In genomic region chr20:1721687-1722512, GRCh38 we compare ENCODE assay signal across 1 cellular context.
TF ChIP-seq lines count a peak whose summit lies in the region.

No MANE protein-coding gene starts in this region.

TF ChIP-seq in GM12878, 131 proteins besides CTCF, POLR2A, EP300 and RAD21 (continued from another document and continues in another):
- TF ChIP-seq ATF7 (IDR thresholded peaks at IDR 0.05; ENCODE audit: low read depth) (no peak), IRF3 (IDR thresholded peaks at IDR 0.05) (no peak), WRNIP1 (IDR thresholded peaks at IDR 0.05; ENCODE audit: borderline replicate concordance, low read depth, low read length) (no peak), EED (IDR thresholded peaks at IDR 0.05; ENCODE audit: low read depth) (peak; percentile 92), HDAC2 (IDR thresholded peaks at IDR 0.05) (no peak), TCF3 (IDR thresholded peaks at IDR 0.05; ENCODE audit: borderline replicate concordance, insufficient read depth, low read depth, low read length) (peak; percentile 65; the same call in 1 of the 2 replicates), TCF7 (IDR thresholded peaks at IDR 0.05; ENCODE audit: borderline replicate concordance) (peak; percentile 95), NFXL1 (IDR thresholded peaks at IDR 0.05; ENCODE audit: borderline replicate concordance) (no peak), MTA3 (IDR thresholded peaks at IDR 0.05; ENCODE audit: borderline replicate concordance, low read length) (peak; percentile 70; the same call in 1 of the 2 replicates), CBX3 (IDR thresholded peaks at IDR 0.05; ENCODE audit: borderline replicate concordance, low read depth) (no peak), TBL1XR1 (IDR thresholded peaks at IDR 0.05; ENCODE audit: low read depth, low read length) (peak; percentile 55; the same call in 1 of the 2 replicates), MEF2B (IDR thresholded peaks at IDR 0.05; ENCODE audit: partially characterized antibody, poor library complexity, severe bottlenecking) (peak; percentile 61), MYC (IDR thresholded peaks at IDR 0.05; ENCODE audit: insufficient read depth, insufficient read length, insufficient replicate concordance, low read length, severe bottlenecking) (no peak), PKNOX1 (IDR thresholded peaks at IDR 0.05) (peak; percentile 79), CBFB (IDR thresholded peaks at IDR 0.05; ENCODE audit: low read depth) (no peak), GABPA (IDR thresholded peaks at IDR 0.05; ENCODE audit: low read depth) (no peak), GATAD2B (conservative IDR thresholded peaks at IDR 0.05; ENCODE audit: low read depth) (no peak), RUNX3 (IDR thresholded peaks at IDR 0.05; ENCODE audit: low read length) (peak; percentile 90), NRF1 (conservative IDR thresholded peaks at IDR 0.05; ENCODE audit: low read depth, low read length) (no peak), POLR2AphosphoS5 (IDR thresholded peaks at IDR 0.05; ENCODE audit: low read length) (no peak), CUX1 (IDR thresholded peaks at IDR 0.05; ENCODE audit: insufficient replicate concordance, low read depth, low read length) (no peak), PAX8 (IDR thresholded peaks at IDR 0.05) (no peak), BCL11A (IDR thresholded peaks at IDR 0.05; ENCODE audit: low read depth, low read length) (peak; percentile 33; the same call in 1 of the 2 replicates), ELK1 (IDR thresholded peaks at IDR 0.05; ENCODE audit: low read depth, low read length) (no peak), NFIC (IDR thresholded peaks at IDR 0.05; ENCODE audit: low read depth, low read length) (peak; percentile 85), CHD4 (IDR thresholded peaks at IDR 0.05) (no peak), SIN3A (IDR thresholded peaks at IDR 0.05; ENCODE audit: low read depth, low read length) (no peak), FOXM1 (IDR thresholded peaks at IDR 0.05; ENCODE audit: low read depth, low read length) (peak; percentile 76; the same call in 1 of the 2 replicates), ETV6 (conservative IDR thresholded peaks at IDR 0.05 in 1 of 2, IDR thresholded peaks at IDR 0.05 in 1 of 2; ENCODE audit: borderline replicate concordance in 1 of 2, low read depth in 1 of 2) (peak in 1 of 2 experiments; percentile 15; a peak in 1 of 4 replicates), ZBED1 (IDR thresholded peaks at IDR 0.05; ENCODE audit: borderline replicate concordance) (peak; percentile 45; the same call in 1 of the 2 replicates), IRF4 (IDR thresholded peaks at IDR 0.05; ENCODE audit: low read depth, low read length) (no peak; the same call in none of the 2 replicates), RFX5 (IDR thresholded peaks at IDR 0.05; ENCODE audit: low read depth, low read length) (no peak), SMAD1 (IDR thresholded peaks at IDR 0.05; ENCODE audit: low read depth, partially characterized antibody) (no peak), ZBTB33 (IDR thresholded peaks at IDR 0.05) (no peak), ZNF274 (IDR thresholded peaks at IDR 0.05; ENCODE audit: insufficient read depth, insufficient read length) (no peak), BMI1 (IDR thresholded peaks at IDR 0.05; ENCODE audit: borderline replicate concordance) (no peak), FOXK2 (IDR thresholded peaks at IDR 0.05) (no peak), JUNB (IDR thresholded peaks at IDR 0.05) (peak; percentile 70), TCF12 (IDR thresholded peaks at IDR 0.05; ENCODE audit: low read depth, low read length) (peak; percentile 86), BCLAF1 (IDR thresholded peaks at IDR 0.05) (no peak), PRDM15 (CRISPR knock-in tag; IDR thresholded peaks at IDR 0.05) (no peak), DPF2 (IDR thresholded peaks at IDR 0.05) (peak; percentile 71), BRCA1 (IDR thresholded peaks at IDR 0.05; ENCODE audit: low read depth, low read length) (no peak), MXI1 (IDR thresholded peaks at IDR 0.05; ENCODE audit: low read depth, low read length) (no peak), IKZF1 (conservative IDR thresholded peaks at IDR 0.05) (peak; percentile 58), KLF5 (IDR thresholded peaks at IDR 0.05; ENCODE audit: partially characterized antibody) (no peak), HSF1 (IDR thresholded peaks at IDR 0.05; ENCODE audit: low read depth, low read length) (no peak)
